8 cellular contexts compared by ENCODE assay signal in genomic region chr7:135320277-135320676, GRCh38.
DNase-seq lines count a peak whose midpoint lies in the region; ATAC-seq and TF ChIP-seq lines count a peak whose summit lies in the region.

No MANE protein-coding gene starts in this region.

- H3K27ac Mint-ChIP-seq in chondrocyte (ENCODE audit: unreplicated experiment): peak overlapping the region; percentile 41
- H3K27ac Mint-ChIP-seq in WTC11: no peak overlapping the region

- H3K4me1 Mint-ChIP-seq in chondrocyte (ENCODE audit: low read depth): peaks cover 12% of the 10 kb centered on the region
- no peaks in the 10 kb centered on the region for H3K4me1 Mint-ChIP-seq in WTC11

- POLR2A ChIA-PET in WTC11 (lab: Charles Lee): interaction anchor here (0.6 kb wide), 1 partner anchor 10 kb away, joined by 3 read pairs; no protein-coding TSS in a partner anchor

- H3K4me3 Mint-ChIP-seq in chondrocyte (ENCODE audit: unreplicated experiment) (no peak overlapping the region), WTC11 (no peak overlapping the region)

- no peaks in the 10 kb centered on the region for H3K27me3 Mint-ChIP-seq in chondrocyte (ENCODE audit: low read depth)
- H3K27me3 Mint-ChIP-seq in WTC11 (ENCODE audit: low read depth): no peaks in the 10 kb centered on the region

- H3K9me3 Mint-ChIP-seq in chondrocyte (ENCODE audit: low read depth): no peaks in the 10 kb centered on the region
- H3K9me3 Mint-ChIP-seq in WTC11: peaks cover 13% of the 10 kb centered on the region

- CTCF ChIA-PET in WTC11 (lab: Charles Lee): no interaction called here

- H3K36me3 Mint-ChIP-seq in chondrocyte (ENCODE audit: low read depth) (no peaks in the 10 kb centered on the region), WTC11 (peaks cover 7% of the 10 kb centered on the region; the same call in 1 of the 2 replicates)

- TF ChIP-seq CTCF in chondrocyte (IDR thresholded peaks at IDR 0.05) (no peak), WTC11 (IDR thresholded peaks at IDR 0.05) (no peak)

- ATAC-seq in GM19467 (IDR thresholded peaks at IDR 0.05; ENCODE audit: unreplicated experiment): no peak
- ATAC-seq in GM21723 (IDR thresholded peaks at IDR 0.05; ENCODE audit: unreplicated experiment): no peak
- no peak for ATAC-seq in WTC11
- ATAC-seq in HG02678 (IDR thresholded peaks at IDR 0.05; ENCODE audit: unreplicated experiment): no peak

- DNase-seq in C1 segment of cervical spinal cord (lab: John Stamatoyannopoulos, UW) (peak in 8 of 14 donors; percentile 4 to 76 (median 42)), NCI-H2081 (lab: John Stamatoyannopoulos, UW) (peak; percentile 77 to 93), chondrocyte (ENCODE audit: low spot score) (no peak), mucosa of gallbladder (ENCODE audit: low spot score) (peak; percentile 74), WTC11 (ENCODE audit: low spot score) (no peak)

TF ChIP-seq in WTC11, 78 proteins besides CTCF, POLR2A, EP300 and RAD21:
- no peak for TF ChIP-seq RORB (CRISPR knock-in tag; IDR thresholded peaks at IDR 0.05)
- TF ChIP-seq AR (CRISPR knock-in tag; IDR thresholded peaks at IDR 0.05): no peak
- TF ChIP-seq ZNF281 (CRISPR knock-in tag; IDR thresholded peaks at IDR 0.05): no peak
- TF ChIP-seq ZBTB21 (CRISPR knock-in tag; IDR thresholded peaks at IDR 0.05; ENCODE audit: borderline replicate concordance): no peak
- TF ChIP-seq IRF1 (CRISPR knock-in tag; IDR thresholded peaks at IDR 0.05): no peak
- TF ChIP-seq ZNF423 (CRISPR knock-in tag; IDR thresholded peaks at IDR 0.05): no peak
- TF ChIP-seq CBFB (CRISPR knock-in tag; IDR thresholded peaks at IDR 0.05; ENCODE audit: low read depth): no peak
- no peak for TF ChIP-seq ZBTB43 (CRISPR knock-in tag; IDR thresholded peaks at IDR 0.05)
TF ChIP-seq in WTC11: peak in this region for 0.

Comparison
In these comparisons a context has a peak if more than half of its experiments do, and no peak if none do; other contexts are left out.
1. DNase-seq: peak in C1 segment of cervical spinal cord (8 of 14), NCI-H2081 (2 of 2) and mucosa of gallbladder (single experiment); none in chondrocyte (single experiment) and WTC11 (single experiment).